Comparison of ENCODE assay signal across 9 cellular contexts in the genomic region with DNA sequence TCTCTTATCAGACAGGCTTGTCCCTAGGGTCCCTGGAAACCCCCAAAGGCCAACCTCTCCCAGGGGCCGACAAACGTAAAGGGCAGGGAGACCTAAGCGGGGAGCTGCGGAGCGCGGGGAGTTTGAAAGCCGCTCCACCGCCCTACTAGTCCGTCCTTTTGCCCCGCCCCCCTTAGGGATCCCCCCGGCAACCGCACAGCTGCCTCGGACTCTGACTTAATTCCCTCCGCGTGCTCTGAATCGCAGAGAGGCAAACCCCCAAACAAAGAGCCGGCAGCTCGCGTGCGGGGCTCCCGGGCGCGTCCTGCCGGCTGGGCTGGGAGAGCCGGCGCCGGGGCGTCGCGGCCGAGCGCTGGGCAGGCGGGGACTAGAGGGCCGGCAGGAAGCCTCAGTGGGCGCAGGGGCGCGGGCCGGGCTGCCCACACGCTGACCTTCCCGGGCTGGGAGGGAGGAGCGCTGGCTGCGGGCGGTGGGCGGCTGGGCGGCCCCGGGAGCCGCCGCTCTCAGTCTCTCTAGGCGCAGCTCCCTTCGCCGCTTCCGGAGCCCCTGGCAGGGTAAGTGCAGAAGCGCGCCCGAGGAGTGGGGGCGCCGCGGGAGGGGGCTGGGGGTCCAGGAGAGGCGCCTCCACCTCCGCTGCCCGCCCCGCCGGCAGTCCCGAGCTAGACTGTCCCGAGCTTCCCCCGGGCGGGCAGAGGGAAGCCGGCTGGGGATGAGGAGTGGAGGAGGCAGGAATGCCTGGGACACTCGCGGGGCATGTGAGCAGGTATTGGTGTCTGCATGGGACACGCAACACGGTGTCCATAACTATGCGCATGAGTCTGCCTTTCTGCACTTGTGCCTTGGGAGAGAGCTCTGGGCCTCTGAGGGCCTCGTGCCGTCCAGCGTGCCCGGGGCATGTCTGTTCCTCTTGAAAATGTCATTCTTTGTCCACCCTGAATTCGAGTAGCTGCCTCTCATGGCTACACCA. TPM values are rescaled to one million over a fixed set of nuclear protein-coding genes. Genes with fewer than 3 reads are reported as not detected.
DNase-seq lines count a peak whose midpoint lies in the region; ATAC-seq and TF ChIP-seq lines count a peak whose summit lies in the region.
"Had no signal": no experiment of that assay in that cellular context is flagged by ENCODE, and none has a peak within 500 bp of the region (broad histone marks: within the 10 kb centered on the region; RNA-seq: fewer than 3 reads in every experiment).

A gene with protein sequence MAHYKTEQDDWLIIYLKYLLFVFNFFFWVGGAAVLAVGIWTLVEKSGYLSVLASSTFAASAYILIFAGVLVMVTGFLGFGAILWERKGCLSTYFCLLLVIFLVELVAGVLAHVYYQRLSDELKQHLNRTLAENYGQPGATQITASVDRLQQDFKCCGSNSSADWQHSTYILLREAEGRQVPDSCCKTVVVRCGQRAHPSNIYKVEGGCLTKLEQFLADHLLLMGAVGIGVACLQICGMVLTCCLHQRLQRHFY (plus strand): TSS at position 506 of the 967 bp plus-strand sequence. CDS start 27,244 bp downstream, outside the sequence.

- no peak for TF ChIP-seq EP300 in gastroesophageal sphincter (IDR thresholded peaks at IDR 0.05)

- H3K4me3 ChIP-seq in gastroesophageal sphincter (peak within 1 kb of the TSS; percentile 6 to 54), osteoblast (ENCODE audit: insufficient read depth, low read length) (peak within 1 kb of the TSS; percentile 67)
- no peak within 1 kb of the TSS for H3K4me3 ChIP-seq in CD4-positive, alpha-beta memory T cell (ENCODE audit: low read length in 2 of 2)

- CTCF ChIA-PET in CD4-positive, alpha-beta memory T cell (lab: Charles Lee; ENCODE audit: partially characterized antibody) = no interaction called here

- peak within 1 kb of the TSS; percentile 33 for H3K4me3 Mint-ChIP-seq in T-helper 2 cell treated with Interferon-gamma antibody and Interleukin-4, amounts not matched to agents 5 μg/mL and 100 μg/mL, for 36 hours
- H3K4me3 Mint-ChIP-seq in CD4-positive, alpha-beta memory T cell = peak within 1 kb of the TSS in 3 of 8 donors; percentile 26 to 54 (median 30)

- H3K9me3 ChIP-seq in gastroesophageal sphincter (no peaks in the 10 kb centered on the region), osteoblast (ENCODE audit: low read depth, low read length) (no peaks in the 10 kb centered on the region)
- H3K9me3 ChIP-seq in CD4-positive, alpha-beta memory T cell (ENCODE audit: control insufficient read depth in 1 of 2, low read length in 2 of 2) = no peaks in the 10 kb centered on the region

- no peaks in the 10 kb centered on the region for H3K9me3 Mint-ChIP-seq in T-helper 2 cell treated with Interferon-gamma antibody and Interleukin-4, amounts not matched to agents 5 μg/mL and 100 μg/mL, for 36 hours
- peaks cover 0 to 7% (median 0%) of the 10 kb centered on the region in 8 donors for H3K9me3 Mint-ChIP-seq in CD4-positive, alpha-beta memory T cell

- peaks cover 56% of the 10 kb centered on the region for H3K27me3 Mint-ChIP-seq in T-helper 2 cell treated with Interferon-gamma antibody and Interleukin-4, amounts not matched to agents 5 μg/mL and 100 μg/mL, for 36 hours (ENCODE audit: low read depth)
- peaks cover 37 to 52% of the 10 kb centered on the region in 2 donors for H3K27me3 Mint-ChIP-seq in CD4-positive, alpha-beta memory T cell

- no peak within 1 kb of the TSS for H3K27ac Mint-ChIP-seq in T-helper 2 cell treated with Interferon-gamma antibody and Interleukin-4, amounts not matched to agents 5 μg/mL and 100 μg/mL, for 36 hours
- no peak within 1 kb of the TSS for H3K27ac Mint-ChIP-seq in CD4-positive, alpha-beta memory T cell

- TF ChIP-seq CTCF in gastroesophageal sphincter (IDR thresholded peaks at IDR 0.05) (no peak), osteoblast (IDR thresholded peaks at IDR 0.05; ENCODE audit: extremely low read depth, low read depth, low read length) (no peak)

- peak within 1 kb of the TSS; percentile 81 for H3K4me2 ChIP-seq in osteoblast (ENCODE audit: insufficient read depth, low read length)

- peaks cover 0 to 13% (median 7%) of the 10 kb centered on the region in 3 donors for H3K4me1 ChIP-seq in gastroesophageal sphincter
- H3K4me1 ChIP-seq in osteoblast (ENCODE audit: insufficient read depth, low read length) = peaks cover 9% of the 10 kb centered on the region
- no peaks in the 10 kb centered on the region for H3K4me1 ChIP-seq in CD4-positive, alpha-beta memory T cell (ENCODE audit: insufficient read depth, low read length)

- peaks cover 42% of the 10 kb centered on the region for H3K27me3 ChIP-seq in gastroesophageal sphincter
- H3K27me3 ChIP-seq in osteoblast (ENCODE audit: insufficient read depth, low read length) = peaks cover 14% of the 10 kb centered on the region
- H3K27me3 ChIP-seq in CD4-positive, alpha-beta memory T cell (ENCODE audit: insufficient read depth, low read length) = no peaks in the 10 kb centered on the region

- H3K27ac ChIP-seq in gastroesophageal sphincter (peak within 1 kb of the TSS in 3 of 4 donors; percentile 51 to 69 (median 55)), osteoblast (ENCODE audit: low read depth, low read length) (no peak within 1 kb of the TSS)
- no peak within 1 kb of the TSS for H3K27ac ChIP-seq in CD4-positive, alpha-beta memory T cell (ENCODE audit: low read depth, low read length)

- no peaks in the 10 kb centered on the region for H4K20me1 ChIP-seq in osteoblast (ENCODE audit: insufficient read depth, low read length)

- DNase-seq in T-helper 2 cell treated with Interferon-gamma antibody and Interleukin-4, amounts not matched to agents 5 μg/mL and 100 μg/mL, for 36 hours (ENCODE audit: low spot score) = no peak
- DNase-seq in T-helper 2 cell (no peak), SK-N-DZ (ENCODE audit: low spot score) (peak; percentile 66), osteoblast (ENCODE audit: insufficient read length, low spot score, missing footprints) (peak; percentile 93), UCSD-AML1 (lab: John Stamatoyannopoulos, UW; ENCODE audit: unreplicated experiment) (no peak)
- DNase-seq in CD4-positive, alpha-beta memory T cell = no peak
- DNase-seq: DND-41 had no signal

- POLR2A ChIA-PET in CD4-positive, alpha-beta memory T cell (lab: Charles Lee; ENCODE audit: partially characterized antibody) = no interaction called here

- intact Hi-C loops in CD4-positive, alpha-beta memory T cell (cut with micrococcal nuclease) = no loop called here

- peak within 1 kb of the TSS; percentile 86 for H2AFZ ChIP-seq in osteoblast (ENCODE audit: low read length)

- peak; percentile 25 for ATAC-seq in gastroesophageal sphincter
- no peak for ATAC-seq in HG03521 (IDR thresholded peaks at IDR 0.05; ENCODE audit: unreplicated experiment)

- no peaks in the 10 kb centered on the region for H3K36me3 ChIP-seq in gastroesophageal sphincter
- H3K36me3 ChIP-seq in osteoblast (ENCODE audit: insufficient read depth, low read length) = no peaks in the 10 kb centered on the region
- no peaks in the 10 kb centered on the region for H3K36me3 ChIP-seq in CD4-positive, alpha-beta memory T cell (ENCODE audit: insufficient read depth, low read length)

- 35% methylated on average over 7 of the region's 78 CpGs; no CpG with 5 or more reads in 1 of the 2 donors for WGBS in gastroesophageal sphincter (ENCODE audit: low coverage in 1 of 2), 2 donors

- no peaks in the 10 kb centered on the region for H3K79me2 ChIP-seq in osteoblast (ENCODE audit: insufficient read depth, low read length)

- no peaks in the 10 kb centered on the region for H3K36me3 Mint-ChIP-seq in T-helper 2 cell treated with Interferon-gamma antibody and Interleukin-4, amounts not matched to agents 5 μg/mL and 100 μg/mL, for 36 hours (ENCODE audit: low read depth)
- no peaks in the 10 kb centered on the region for H3K36me3 Mint-ChIP-seq in CD4-positive, alpha-beta memory T cell

- TF ChIP-seq POLR2A in gastroesophageal sphincter (IDR thresholded peaks at IDR 0.05) = no peak

- H3K4me1 Mint-ChIP-seq in T-helper 2 cell treated with Interferon-gamma antibody and Interleukin-4, amounts not matched to agents 5 μg/mL and 100 μg/mL, for 36 hours (ENCODE audit: low read depth) = no peaks in the 10 kb centered on the region
- H3K4me1 Mint-ChIP-seq in CD4-positive, alpha-beta memory T cell = no peaks in the 10 kb centered on the region

RNA-seq across cellular contexts. Expression of the gene that starts here (rescaled TPM):
- polyA plus RNA-seq in SK-N-DZ (2014; cell fraction: cytosol; rRNA removed) = 11.0 and 15.9 TPM in 2 replicates
- 31.3 and 34.2 TPM in 2 replicates for polyA plus RNA-seq in SK-N-DZ (2014; cell fraction: nucleus; rRNA removed)
- total RNA-seq in gastroesophageal sphincter (10 to 100 TPM in 1 of 4 donors, 1 to 10 TPM in 3; 4.8 to 15.9 (median 6.5) TPM), osteoblast (5.4 and 10.0 TPM in 2 replicates)
- not detected for total RNA-seq in CD4-positive, alpha-beta memory T cell
- polyA plus RNA-seq in CD4-positive, alpha-beta memory T cell = not detected

Comparison
In these comparisons a context has a peak if more than half of its experiments do, and no peak if none do; other contexts are left out.
1. DNase-seq: peak in SK-N-DZ (single experiment) and osteoblast (single experiment); none in T-helper 2 cell treated with Interferon-gamma antibody and Interleukin-4, amounts not matched to agents 5 μg/mL and 100 μg/mL, for 36 hours (single experiment), T-helper 2 cell (0 of 5), UCSD-AML1 (single experiment) and CD4-positive, alpha-beta memory T cell (0 of 5).
2. H3K27ac ChIP-seq: peak in gastroesophageal sphincter (3 of 4); none in osteoblast (single experiment) and CD4-positive, alpha-beta memory T cell (single experiment).
3. H3K4me3 ChIP-seq: peak in gastroesophageal sphincter (2 of 2) and osteoblast (single experiment); none in CD4-positive, alpha-beta memory T cell (0 of 2).